ENCODE assay signal across 3 cellular contexts in genomic region chr4:5030927-5031326, GRCh38.
A peak's percentile ranks its signal among the peaks of the same experiment; 100 is the strongest.
TF ChIP-seq lines count a peak whose summit lies in the region.

No MANE protein-coding gene starts in this region.

TF ChIP-seq in HEK293, 187 proteins besides CTCF, POLR2A, EP300 and RAD21:
- TF ChIP-seq KLF1 (tag by site-specific recombination; IDR thresholded peaks at IDR 0.05) (no peak), ZNF10 (tag by site-specific recombination; IDR thresholded peaks at IDR 0.05) (peak; percentile 94)

TF ChIP-seq in K562, 482 proteins besides CTCF, POLR2A, EP300 and RAD21:
- TF ChIP-seq RBM25 (IDR thresholded peaks at IDR 0.05; ENCODE audit: low read depth, low read length, severe bottlenecking) (peak; percentile 88), ZNF134 (CRISPR knock-in tag; conservative IDR thresholded peaks at IDR 0.05) (peak; percentile 98), ZC3H11A (IDR thresholded peaks at IDR 0.05; ENCODE audit: low read depth, low read length) (no peak)

TF ChIP-seq in endothelial cell of umbilical vein, 7 proteins besides CTCF, POLR2A, EP300 and RAD21:
- TF ChIP-seq GATA2 (IDR thresholded peaks at IDR 0.05; ENCODE audit: insufficient read depth, insufficient read length, low read depth, low read length) = no peak
- no peak for TF ChIP-seq MYC (IDR thresholded peaks at IDR 0.05; ENCODE audit: low read depth, low read length)
- TF ChIP-seq FOS (IDR thresholded peaks at IDR 0.05; ENCODE audit: borderline replicate concordance, insufficient read depth, low read length) = no peak
- TF ChIP-seq MAX (IDR thresholded peaks at IDR 0.05; ENCODE audit: insufficient read depth, insufficient read length) = no peak
- TF ChIP-seq EZH2 (IDR thresholded peaks at IDR 0.05; ENCODE audit: borderline replicate concordance, low read depth, low read length, severe bottlenecking) = no peak
- no peak for TF ChIP-seq JUN (IDR thresholded peaks at IDR 0.05; ENCODE audit: borderline replicate concordance, insufficient read depth, insufficient read length, low read depth)
- no peak for TF ChIP-seq POLR2AphosphoS5 (IDR thresholded peaks at IDR 0.05; ENCODE audit: insufficient read depth, low read depth, low read length)
TF ChIP-seq in endothelial cell of umbilical vein: peak in this region for 0.
